9 cellular contexts compared by ENCODE assay signal in genomic region chr18:159933-160332, GRCh38. TPM values are rescaled to one million over a fixed set of nuclear protein-coding genes. Genes with fewer than 3 reads are reported as not detected.
DNase-seq lines count a peak whose midpoint lies in the region; ATAC-seq, FAIRE-seq and TF ChIP-seq lines count a peak whose summit lies in the region.
"Had no signal": no experiment of that assay in that cellular context is flagged by ENCODE, and none has a peak within 500 bp of the region (broad histone marks: within the 10 kb centered on the region; RNA-seq: fewer than 3 reads in every experiment).

No MANE protein-coding gene starts in this region.

- H3K23me2 ChIP-seq in H1 (ENCODE audit: low read depth, low read length): peaks cover 5% of the 10 kb centered on the region

- no peak overlapping the region for H3K27ac ChIP-seq in GM23248
- no peak overlapping the region for H3K27ac ChIP-seq in OCI-LY3 (ENCODE audit: low read length)
- H3K27ac ChIP-seq in H1 (ENCODE audit: low read depth, low read length): no peak overlapping the region
- H3K27ac ChIP-seq in trophoblast cell (ENCODE audit: low read depth, low read length): no peak overlapping the region

- H3K4me3 ChIP-seq in GM23248: peak overlapping the region; percentile 79
- peak overlapping the region; percentile 95 for H3K4me3 ChIP-seq in OCI-LY3 (ENCODE audit: low read length)
- H3K4me3 ChIP-seq in H1 (ENCODE audit: extremely low read depth in 1 of 4, insufficient read depth in 2 of 4, low read depth in 3 of 4, low read length in 4 of 4): peak overlapping the region in 1 of 4 experiments; percentile 98; a peak in 3 of 8 replicates
- no peak overlapping the region for H3K4me3 ChIP-seq in trophoblast cell (ENCODE audit: low read depth, low read length)

- no peak overlapping the region for H2AFZ ChIP-seq in GM23248
- no peak overlapping the region for H2AFZ ChIP-seq in OCI-LY3 (ENCODE audit: low read depth, low read length)
- no peak overlapping the region for H2AFZ ChIP-seq in H1 (ENCODE audit: low read length)
- H2AFZ ChIP-seq in trophoblast cell (ENCODE audit: insufficient read depth, low read length, poor library complexity): no peak overlapping the region

- H3K4me1 ChIP-seq in GM23248 (ENCODE audit: insufficient read depth) (peaks cover 24% of the 10 kb centered on the region), OCI-LY3 (ENCODE audit: low read length) (peaks cover 16% of the 10 kb centered on the region), H1 (replicated peaks in 1 of 4; ENCODE audit: control insufficient read depth in 3 of 4, insufficient read depth in 4 of 4, low read length in 3 of 4) (no peaks in the 10 kb centered on the region; a peak in 2 of 7 replicates), trophoblast cell (ENCODE audit: control insufficient read depth in 1 of 2, insufficient read depth in 2 of 2, low read length in 2 of 2) (peaks cover 2 to 5% of the 10 kb centered on the region in 2 experiments)

- no peak overlapping the region for H2BK20ac ChIP-seq in H1 (ENCODE audit: low read length)

- H3K36me3 ChIP-seq in GM23248 (ENCODE audit: low read depth): peaks cover 8% of the 10 kb centered on the region
- H3K36me3 ChIP-seq in OCI-LY3 (replicated peaks; ENCODE audit: low read depth, low read length): peaks cover 10% of the 10 kb centered on the region
- H3K36me3 ChIP-seq in H1 (ENCODE audit: control insufficient read depth in 2 of 4, insufficient read depth in 4 of 4, low read length in 3 of 4): peaks cover 0 to 7% (median under 1%) of the 10 kb centered on the region in 4 experiments; a peak in 5 of 8 replicates
- H3K36me3 ChIP-seq in trophoblast cell (ENCODE audit: control insufficient read depth in 1 of 2, insufficient read depth in 2 of 2, low read length in 2 of 2): peaks cover 4% of the 10 kb centered on the region in 2 experiments

- no peaks in the 10 kb centered on the region for H3K9me2 ChIP-seq in GM23248 (ENCODE audit: insufficient read depth)

- no peak overlapping the region for H3K9ac ChIP-seq in GM23248
- H3K9ac ChIP-seq in OCI-LY3 (ENCODE audit: low read length): peak overlapping the region; percentile 81; the same call in 1 of the 2 replicates
- no peak overlapping the region; a peak in 1 of 7 replicates for H3K9ac ChIP-seq in H1 (replicated peaks in 1 of 4; ENCODE audit: extremely low read depth in 1 of 4, low read depth in 3 of 4, low read length in 3 of 4)
- no peak overlapping the region for H3K9ac ChIP-seq in trophoblast cell (ENCODE audit: low read length)

- no peak overlapping the region for H2BK15ac ChIP-seq in H1 (ENCODE audit: low read length)

- no peak overlapping the region for H4K12ac ChIP-seq in trophoblast cell (ENCODE audit: low read depth, low read length)

- H3K14ac ChIP-seq in H1 (ENCODE audit: insufficient read length) (no peak overlapping the region), trophoblast cell (ENCODE audit: low read length) (no peak overlapping the region)

- H3K79me1 ChIP-seq in H1 (ENCODE audit: low read depth, low read length) (no peaks in the 10 kb centered on the region), trophoblast cell (ENCODE audit: low read length) (peaks cover 5% of the 10 kb centered on the region)

- H3K27me3 ChIP-seq in GM23248 (replicated peaks; ENCODE audit: insufficient read depth) (no peaks in the 10 kb centered on the region), OCI-LY3 (ENCODE audit: low read depth, low read length) (no peaks in the 10 kb centered on the region), H1 (replicated peaks in 1 of 4; ENCODE audit: control insufficient read depth in 3 of 4, extremely low read depth in 1 of 4, insufficient read depth in 3 of 4, low read length in 3 of 4) (peaks cover 3 to 9% (median 7%) of the 10 kb centered on the region in 4 experiments), trophoblast cell (ENCODE audit: insufficient read depth, low read length) (no peaks in the 10 kb centered on the region)

- peaks cover 63% of the 10 kb centered on the region for H3K79me2 ChIP-seq in GM23248 (ENCODE audit: insufficient read depth)
- peaks cover 65% of the 10 kb centered on the region for H3K79me2 ChIP-seq in OCI-LY3 (ENCODE audit: low read length)
- H3K79me2 ChIP-seq in H1 (ENCODE audit: control insufficient read depth in 1 of 2, insufficient read depth in 2 of 2, low read length in 2 of 2): peaks cover 22 to 51% of the 10 kb centered on the region in 2 experiments
- H3K79me2 ChIP-seq in trophoblast cell (ENCODE audit: control insufficient read depth, insufficient read depth, low read length, poor library complexity): peaks cover 14% of the 10 kb centered on the region

- FAIRE-seq in H1 (lab: Jason Lieb, UNC): no peak

- no peak for TF ChIP-seq EP300 in H1 (IDR thresholded peaks at IDR 0.05; ENCODE audit: borderline replicate concordance in 1 of 2, low read depth in 2 of 2, low read length in 2 of 2)

- in situ Hi-C loops in GM23248 (cut with MboI): no loop called here

- CTCF ChIA-PET in H1 (lab: Charles Lee; ENCODE audit: partially characterized antibody): interaction anchor here (0.8 to 0.9 kb wide), 2 partner anchors 11 to 14 kb away, joined by 3 read pairs; no protein-coding TSS in a partner anchor

- no peak overlapping the region for H3K56ac ChIP-seq in H1 (replicated peaks; ENCODE audit: insufficient read length, low read depth, low read length)

- H2BK120ac ChIP-seq in H1 (replicated peaks; ENCODE audit: low read depth, low read length) (no peak overlapping the region), trophoblast cell (ENCODE audit: insufficient read depth, low read length, poor library complexity) (no peak overlapping the region)

- H3K9me3 ChIP-seq in GM23248 (ENCODE audit: low read depth) (no peaks in the 10 kb centered on the region), OCI-LY3 (ENCODE audit: insufficient read depth, low read length) (no peaks in the 10 kb centered on the region), H1 (ENCODE audit: insufficient read depth in 2 of 2, low read depth in 1 of 2, low read length in 1 of 2) (no peaks in the 10 kb centered on the region; a peak in 1 of 4 replicates), trophoblast cell (ENCODE audit: insufficient read depth, low read depth, low read length) (no peaks in the 10 kb centered on the region)

- H3K18ac ChIP-seq in H1 (ENCODE audit: extremely low read depth, low read length) (no peak overlapping the region), trophoblast cell (ENCODE audit: low read length) (no peak overlapping the region)

- no peak for TF ChIP-seq CTCF in OCI-LY3 (IDR thresholded peaks at IDR 0.05; ENCODE audit: low read depth, low read length)
- no peak for TF ChIP-seq CTCF in H1 (IDR thresholded peaks at IDR 0.05; ENCODE audit: control extremely low read depth in 1 of 3, insufficient read depth in 1 of 3, low read depth in 1 of 3, low read length in 3 of 3)

- 99% methylated on average over 15 of the region's 15 CpGs for WGBS in GM23248 (ENCODE audit: low coverage in 1 of 2, low lambda C conversion rate in 2 of 2, missing lambda C conversion rate in 2 of 2), 2 experiments
- WGBS in H1 (ENCODE audit: extremely low coverage in 1 of 2, insufficient coverage in 1 of 2, insufficient read length in 1 of 2, insufficient replicate concordance in 2 of 2, low coverage in 1 of 2, low lambda C conversion rate in 2 of 2, missing lambda C conversion rate in 1 of 2), 2 experiments: 94% methylated on average over 15 of the region's 15 CpGs; no CpG with 5 or more reads in 1 of the 2 experiments
- no CpG with 5 or more reads among the region's 15 CpGs for WGBS in trophoblast cell (ENCODE audit: extremely low coverage, insufficient coverage, insufficient read length)

- H4K20me1 ChIP-seq in GM23248 (ENCODE audit: insufficient read depth): peaks cover 3% of the 10 kb centered on the region
- H4K20me1 ChIP-seq in OCI-LY3 (ENCODE audit: insufficient read depth, low read length): peaks cover 21% of the 10 kb centered on the region
- H4K20me1 ChIP-seq in H1 (replicated peaks in 1 of 2; ENCODE audit: control insufficient read depth in 1 of 2, insufficient read depth in 2 of 2, low read length in 2 of 2): peaks cover 2 to 4% of the 10 kb centered on the region in 2 experiments

- H4K8ac ChIP-seq in H1 (ENCODE audit: extremely low read depth, insufficient read depth, low read length) (no peak overlapping the region), trophoblast cell (ENCODE audit: low read depth, low read length) (no peak overlapping the region)

- no peak for TF ChIP-seq RAD21 in H1 (IDR thresholded peaks at IDR 0.05 in 1 of 2, conservative IDR thresholded peaks at IDR 0.05 in 1 of 2; ENCODE audit: low read depth in 2 of 2, low read length in 2 of 2)

- H2AK5ac ChIP-seq in H1 (ENCODE audit: low read depth, low read length): no peak overlapping the region
- H2AK5ac ChIP-seq in trophoblast cell (ENCODE audit: low read length): no peak overlapping the region

- no peak for ATAC-seq in HG03520 (IDR thresholded peaks at IDR 0.05; ENCODE audit: unreplicated experiment)
- ATAC-seq: right cardiac atrium had no signal

- H4K5ac ChIP-seq in H1 (ENCODE audit: insufficient read length, low read depth, low read length): no peak overlapping the region

- H4K91ac ChIP-seq in H1 (replicated peaks; ENCODE audit: insufficient read length, low read length) (no peak overlapping the region), trophoblast cell (ENCODE audit: low read depth, low read length) (no peak overlapping the region)

- H3K23ac ChIP-seq in H1 (ENCODE audit: insufficient read length): no peak overlapping the region
- H3K23ac ChIP-seq in trophoblast cell (ENCODE audit: low read length): no peak overlapping the region

- H3K4ac ChIP-seq in H1 (replicated peaks; ENCODE audit: insufficient read length, low read depth, low read length) (no peak overlapping the region), trophoblast cell (ENCODE audit: low read depth, low read length) (peak overlapping the region; percentile 97)

- POLR2A ChIA-PET in H1 (lab: Charles Lee; ENCODE audit: partially characterized antibody): interaction anchor here (1.2 to 1.3 kb wide), 2 partner anchors 19 to 24 kb away, joined by 3 read pairs; no protein-coding TSS in a partner anchor

- H2BK5ac ChIP-seq in H1 (ENCODE audit: low read depth, low read length) (no peak overlapping the region), trophoblast cell (ENCODE audit: low read depth, low read length, poor library complexity) (no peak overlapping the region)

- no peak for TF ChIP-seq POLR2A in H1 (IDR thresholded peaks at IDR 0.05; ENCODE audit: control extremely low read depth in 1 of 2, low read depth in 2 of 2, low read length in 2 of 2)

- peaks cover 8% of the 10 kb centered on the region; the same call in 1 of the 2 replicates for H3F3A ChIP-seq in GM23248 (ENCODE audit: insufficient read depth)

- H3K4me2 ChIP-seq in GM23248 (ENCODE audit: unreplicated experiment) (peak overlapping the region; percentile 95), OCI-LY3 (ENCODE audit: low read length) (peak overlapping the region; percentile 88), H1 (ENCODE audit: insufficient read depth in 1 of 2, low read depth in 2 of 2, low read length in 2 of 2) (peak overlapping the region; percentile 83 to 92; a peak in 3 of 4 replicates), trophoblast cell (ENCODE audit: low read length) (no peak overlapping the region)

- DNase-seq in GM23248: no peak
- DNase-seq in H1 (ENCODE audit: low read depth in 1 of 2, low spot score in 2 of 2): no peak
- DNase-seq in trophoblast cell: no peak
- DNase-seq in ureter (ENCODE audit: low spot score): no peak
- no peak for DNase-seq in HUDEP-2 (lab: John Stamatoyannopoulos, UW; ENCODE audit: unreplicated experiment in 76 of 76)
- no peak for DNase-seq in effector CD4-positive, alpha-beta T cell
- DNase-seq: right cardiac atrium had no signal

- no peak overlapping the region for H2BK12ac ChIP-seq in H1 (ENCODE audit: low read depth, low read length)
- H2BK12ac ChIP-seq in trophoblast cell (ENCODE audit: low read length): no peak overlapping the region

RNA-seq across cellular contexts. Expression of gene USP14, which starts 1.6 kb away (rescaled TPM):
- 13.9 and 16.1 TPM in 2 replicates for total RNA-seq in GM23248 (2014; rRNA removed; shearing (Covaris generic))
- polyA plus RNA-seq in GM23248 (2016; fragmentation: Nextera tagmentation; extraction: Ambion mirVana) (94.8 and 96.9 TPM in 2 replicates), H1 (2011; rRNA removed) (8.6 and 14.8 TPM in 2 replicates)
- 87.0 and 91.1 TPM in 2 replicates for total RNA-seq in H1 (2021; fragmentation: NEBNext Ultra II Directional; extraction: Animal tissue kit (Norgen Biotek cat#: 25700))
- polyA plus RNA-seq in H1 (2011; cell fraction: cytosol; rRNA removed): 15.4 TPM
- 6.9 TPM for polyA plus RNA-seq in H1 (2011; cell fraction: nucleus; rRNA removed)
- polyA plus RNA-seq in H1 (2012, experiment 1 of 2): 34.4 to 62.7 TPM (median 44.5 TPM) in 4 replicates
- polyA plus RNA-seq in H1 (2012, experiment 2 of 2): 5.8 TPM
- 43.4 TPM for polyA plus RNA-seq in H1 (2013, experiment 1 of 2)
- polyA plus RNA-seq in H1 (2013, experiment 2 of 2): 43.9 TPM
- 10.9 and 15.7 TPM in 2 replicates for polyA minus RNA-seq in H1 (2011; rRNA and poly(A)+ RNA removed)
- polyA minus RNA-seq in H1 (2011; cell fraction: cytosol; rRNA and poly(A)+ RNA removed): 34.3 TPM
- 22.3 TPM for polyA minus RNA-seq in H1 (2011; cell fraction: nucleus; rRNA and poly(A)+ RNA removed)
- polyA plus RNA-seq in trophoblast cell (2013): 51.7 and 54.8 TPM in 2 replicates
- total RNA-seq in ureter: 58.3 TPM
